Comparison of ENCODE assay signal across 14 cellular contexts in genomic region chr12:49744363-49744885, GRCh38. TPM values are rescaled to one million over a fixed set of nuclear protein-coding genes. Genes with fewer than 3 reads are reported as not detected.
DNase-seq lines count a peak whose midpoint lies in the region; ATAC-seq, FAIRE-seq and TF ChIP-seq lines count a peak whose summit lies in the region.
"Had no signal": no experiment of that assay in that cellular context is flagged by ENCODE, and none has a peak within 500 bp of the region (broad histone marks: within the 10 kb centered on the region; RNA-seq: fewer than 3 reads in every experiment).

No MANE protein-coding gene starts in this region.

- H3K9ac ChIP-seq in keratinocyte (ENCODE audit: control insufficient read depth, extremely low read depth, insufficient read depth, low read length), result no peak overlapping the region

- H3K4me3 Mint-ChIP-seq in activated naive CD4-positive, alpha-beta T cell treated with anti-CD3 and anti-CD28 coated beads for 36 hours, result peak overlapping the region; percentile 2
- peak overlapping the region; percentile 24 for H3K4me3 Mint-ChIP-seq in activated CD4-positive, alpha-beta memory T cell treated with anti-CD3 and anti-CD28 coated beads for 36 hours
- peak overlapping the region; percentile 62 to 92 for H3K4me3 Mint-ChIP-seq in stimulated activated naive CD8-positive, alpha-beta T cell treated with anti-CD3 and anti-CD28 coated beads, Interleukin-15, amount 100 ng/mL, for 72 hours

- peaks cover 77% of the 10 kb centered on the region for H3K79me2 ChIP-seq in keratinocyte (ENCODE audit: control insufficient read depth, insufficient read depth, low read length)

- FAIRE-seq in keratinocyte (lab: Jason Lieb, UNC) (no peak), HTR-8/SVneo (lab: Jason Lieb, UNC) (no peak)
- FAIRE-seq: G401.6 had no signal

- POLR2A ChIA-PET in activated CD4-positive, alpha-beta memory T cell treated with anti-CD3 and anti-CD28 coated beads for 36 hours (lab: Charles Lee), result interaction anchor here (1.9 kb wide), 1 partner anchor 18 kb away, joined by 6 read pairs; no protein-coding TSS in a partner anchor

- no peaks in the 10 kb centered on the region for H3K9me1 ChIP-seq in keratinocyte (ENCODE audit: control insufficient read depth, extremely low read depth, insufficient read depth, low read length)

- H2AFZ ChIP-seq in keratinocyte (ENCODE audit: control insufficient read depth, low read length), result no peak overlapping the region

- no peak for ATAC-seq in stimulated activated naive CD8-positive, alpha-beta T cell treated with anti-CD3 and anti-CD28 coated beads, Interleukin-15, amount 100 ng/mL, for 72 hours
- ATAC-seq: left lobe of liver had no signal

- H3K9me3 Mint-ChIP-seq in activated naive CD4-positive, alpha-beta T cell treated with anti-CD3 and anti-CD28 coated beads for 36 hours, result no peaks in the 10 kb centered on the region
- no peaks in the 10 kb centered on the region for H3K9me3 Mint-ChIP-seq in activated CD4-positive, alpha-beta memory T cell treated with anti-CD3 and anti-CD28 coated beads for 36 hours
- no peaks in the 10 kb centered on the region for H3K9me3 Mint-ChIP-seq in stimulated activated naive CD8-positive, alpha-beta T cell treated with anti-CD3 and anti-CD28 coated beads, Interleukin-15, amount 100 ng/mL, for 72 hours

- intact Hi-C loops in activated naive CD4-positive, alpha-beta T cell treated with anti-CD3 and anti-CD28 coated beads for 36 hours (cut with micrococcal nuclease), result loop anchor here (5.0 kb wide), 1 partner anchor 292 kb away; no protein-coding TSS in a partner anchor
- intact Hi-C loops in activated CD4-positive, alpha-beta memory T cell treated with anti-CD3 and anti-CD28 coated beads for 36 hours (cut with micrococcal nuclease), result loop anchor here (5.0 to 10.0 kb wide), 2 partner anchors 72 to 480 kb away; partner anchors contain the start of gene TUBA1C

- no peak overlapping the region for H3K27ac ChIP-seq in keratinocyte (ENCODE audit: control insufficient read depth, insufficient read depth, low read length)
- H3K27ac ChIP-seq: thoracic aorta had no signal

- peak overlapping the region; percentile 97 for H3K4me2 ChIP-seq in keratinocyte (ENCODE audit: control insufficient read depth, extremely low read depth, insufficient read depth, low read depth, low read length)

- peaks cover 34% of the 10 kb centered on the region for H3K4me1 ChIP-seq in keratinocyte (ENCODE audit: control insufficient read depth, extremely low read depth, insufficient read depth, low read length)

- CTCF ChIA-PET in activated naive CD4-positive, alpha-beta T cell treated with anti-CD3 and anti-CD28 coated beads for 36 hours (lab: Charles Lee), result interaction anchor here (1.1 to 4.2 kb wide), 3 partner anchors 13 to 386 kb away, joined by 4 to 23 read pairs (median 8); no protein-coding TSS in a partner anchor
- CTCF ChIA-PET in activated CD4-positive, alpha-beta memory T cell treated with anti-CD3 and anti-CD28 coated beads for 36 hours (lab: Charles Lee), result interaction anchor here (0.9 to 8.5 kb wide), 3 partner anchors 19 to 201 kb away, joined by 4 to 74 read pairs (median 5); no protein-coding TSS in a partner anchor

- no peak for DNase-seq in activated naive CD4-positive, alpha-beta T cell treated with anti-CD3 and anti-CD28 coated beads for 36 hours
- DNase-seq in activated naive CD4-positive, alpha-beta T cell treated with Interleukin-2 at 50 U/mL for 16 hours, result no peak
- DNase-seq in activated CD4-positive, alpha-beta memory T cell treated with anti-CD3 and anti-CD28 coated beads for 36 hours, result no peak
- DNase-seq in keratinocyte (ENCODE audit: low read depth, low spot score) (no peak), HTR-8/SVneo (ENCODE audit: insufficient read length, low spot score) (no peak), NCI-H128 (lab: John Stamatoyannopoulos, UW; ENCODE audit: unreplicated experiment) (no peak)
- DNase-seq in stimulated activated naive CD8-positive, alpha-beta T cell treated with anti-CD3 and anti-CD28 coated beads, Interleukin-15, amount 100 ng/mL, for 72 hours, result no peak
- no peak for DNase-seq in stimulated activated naive CD4-positive, alpha-beta T cell (lab: John Stamatoyannopoulos, UW)
- DNase-seq: central memory CD4-positive, alpha-beta T cell; NCI-H187; stimulated activated CD4-positive, alpha-beta T cell treated with anti-CD3 and anti-CD28 coated beads, Interleukin-4, amount 100 ng/mL, for 4 hours had no signal

- no peak overlapping the region for H3K4me3 ChIP-seq in keratinocyte (ENCODE audit: control insufficient read depth in 2 of 3, extremely low read depth in 1 of 3, insufficient read depth in 2 of 3, low read depth in 1 of 3, low read length in 3 of 3)

- peak overlapping the region; percentile 37 for H3K27ac Mint-ChIP-seq in activated naive CD4-positive, alpha-beta T cell treated with anti-CD3 and anti-CD28 coated beads for 36 hours
- H3K27ac Mint-ChIP-seq in activated CD4-positive, alpha-beta memory T cell treated with anti-CD3 and anti-CD28 coated beads for 36 hours, result peak overlapping the region; percentile 73
- H3K27ac Mint-ChIP-seq in stimulated activated naive CD8-positive, alpha-beta T cell treated with anti-CD3 and anti-CD28 coated beads, Interleukin-15, amount 100 ng/mL, for 72 hours, result peak overlapping the region in 1 of 2 donors; percentile 9

- no peaks in the 10 kb centered on the region for H3K27me3 ChIP-seq in keratinocyte (ENCODE audit: control insufficient read depth, extremely low read depth, insufficient read depth, low read length)

- H3K4me1 Mint-ChIP-seq in activated naive CD4-positive, alpha-beta T cell treated with anti-CD3 and anti-CD28 coated beads for 36 hours (ENCODE audit: low read depth), result peaks cover 64% of the 10 kb centered on the region
- peaks cover 68% of the 10 kb centered on the region for H3K4me1 Mint-ChIP-seq in activated CD4-positive, alpha-beta memory T cell treated with anti-CD3 and anti-CD28 coated beads for 36 hours (ENCODE audit: low read depth)
- peaks cover 73% of the 10 kb centered on the region for H3K4me1 Mint-ChIP-seq in stimulated activated naive CD8-positive, alpha-beta T cell treated with anti-CD3 and anti-CD28 coated beads, Interleukin-15, amount 100 ng/mL, for 72 hours

- H3K27me3 Mint-ChIP-seq in activated naive CD4-positive, alpha-beta T cell treated with anti-CD3 and anti-CD28 coated beads for 36 hours (ENCODE audit: low read depth), result no peaks in the 10 kb centered on the region
- no peaks in the 10 kb centered on the region for H3K27me3 Mint-ChIP-seq in activated CD4-positive, alpha-beta memory T cell treated with anti-CD3 and anti-CD28 coated beads for 36 hours
- H3K27me3 Mint-ChIP-seq in stimulated activated naive CD8-positive, alpha-beta T cell treated with anti-CD3 and anti-CD28 coated beads, Interleukin-15, amount 100 ng/mL, for 72 hours, result no peaks in the 10 kb centered on the region

- peaks cover 3 to 16% of the 10 kb centered on the region in 2 experiments for H3K36me3 ChIP-seq in keratinocyte (ENCODE audit: control insufficient read depth in 2 of 2, extremely low read depth in 1 of 2, insufficient read depth in 2 of 2, low read length in 2 of 2)
- H3K36me3 ChIP-seq: thoracic aorta had no signal

- H3K36me3 Mint-ChIP-seq in activated naive CD4-positive, alpha-beta T cell treated with anti-CD3 and anti-CD28 coated beads for 36 hours (ENCODE audit: low read depth), result peaks cover 38% of the 10 kb centered on the region
- peaks cover 40% of the 10 kb centered on the region for H3K36me3 Mint-ChIP-seq in activated CD4-positive, alpha-beta memory T cell treated with anti-CD3 and anti-CD28 coated beads for 36 hours

- no peak for TF ChIP-seq CTCF in keratinocyte (optimal IDR thresholded peaks at IDR 0.05 in 1 of 3, IDR thresholded peaks at IDR 0.05 in 1 of 3, conservative IDR thresholded peaks at IDR 0.05 in 1 of 3; ENCODE audit: extremely low read depth in 1 of 3, insufficient read depth in 2 of 3, low read length in 3 of 3)

- peaks cover 44% of the 10 kb centered on the region for H4K20me1 ChIP-seq in keratinocyte (ENCODE audit: control insufficient read depth, extremely low read depth, insufficient read depth, low read length)

- H3K9me3 ChIP-seq in keratinocyte (ENCODE audit: control insufficient read depth, low read depth, low read length), result no peaks in the 10 kb centered on the region
- H3K9me3 ChIP-seq: thoracic aorta had no signal

- dilution Hi-C loops in keratinocyte (cut with MboI; ENCODE audit: extremely low pct_ligation_motif_present, low sequenced_read_pairs), result no loop called here

RNA-seq across cellular contexts. Expression of gene TMBIM6, which starts 3.1 kb away (rescaled TPM):
- 100 to 1,000 TPM; 466 to 498 TPM for total RNA-seq in activated naive CD4-positive, alpha-beta T cell treated with anti-CD3 and anti-CD28 coated beads for 36 hours
- 100 to 1,000 TPM; 481 to 486 TPM for total RNA-seq in activated CD4-positive, alpha-beta memory T cell treated with anti-CD3 and anti-CD28 coated beads for 36 hours
- polyA plus RNA-seq in keratinocyte, result 619 to 815 TPM (median 668 TPM) in 3 replicates
- polyA plus RNA-seq in keratinocyte (2011; ENCODE audit: low read depth), result 132 TPM
- polyA plus RNA-seq in keratinocyte (2011; cell fraction: cytosol; rRNA removed), result 356 and 589 TPM in 2 replicates
- polyA plus RNA-seq in keratinocyte (2011; cell fraction: nucleus; rRNA removed), result 842 and 1,127 TPM in 2 replicates
- polyA plus RNA-seq in keratinocyte (2012; ENCODE audit: low replicate concordance), result 338 and 535 TPM in 2 replicates
- polyA minus RNA-seq in keratinocyte, result 298 to 596 TPM (median 498 TPM) in 3 replicates
- 190 TPM for polyA minus RNA-seq in keratinocyte (2011; cell fraction: cytosol; rRNA and poly(A)+ RNA removed)
- polyA minus RNA-seq in keratinocyte (2011; cell fraction: nucleus; rRNA and poly(A)+ RNA removed), result 379 and 667 TPM in 2 replicates

RNA-seq across cellular contexts. Expression of gene FMNL3, which starts 37.2 kb away (rescaled TPM):
- total RNA-seq in activated naive CD4-positive, alpha-beta T cell treated with anti-CD3 and anti-CD28 coated beads for 36 hours, result 10 to 100 TPM; 20.0 to 20.7 TPM
- total RNA-seq in activated CD4-positive, alpha-beta memory T cell treated with anti-CD3 and anti-CD28 coated beads for 36 hours, result 10 to 100 TPM; 31.2 to 31.9 TPM
- 1.1 to 1.4 TPM (median 1.2 TPM) in 3 replicates for polyA plus RNA-seq in keratinocyte
- polyA plus RNA-seq in keratinocyte (2011; ENCODE audit: low read depth), result 0.05 TPM
- polyA plus RNA-seq in keratinocyte (2011; cell fraction: cytosol; rRNA removed), result 1.3 and 1.4 TPM in 2 replicates
- 2.9 and 3.3 TPM in 2 replicates for polyA plus RNA-seq in keratinocyte (2011; cell fraction: nucleus; rRNA removed)
- polyA plus RNA-seq in keratinocyte (2012; ENCODE audit: low replicate concordance), result 0.41 and 1.3 TPM in 2 replicates
- polyA minus RNA-seq in keratinocyte, result 3.9 to 5.2 TPM (median 4.9 TPM) in 3 replicates
- polyA minus RNA-seq in keratinocyte (2011; cell fraction: cytosol; rRNA and poly(A)+ RNA removed), result 5.2 TPM
- 2.1 and 4.6 TPM in 2 replicates for polyA minus RNA-seq in keratinocyte (2011; cell fraction: nucleus; rRNA and poly(A)+ RNA removed)

Comparison
In these comparisons a context has a peak if more than half of its experiments do, and no peak if none do; other contexts are left out.
1. H3K4me3 Mint-ChIP-seq: peak in every context shown above with its lines; median percentile 77 in stimulated activated naive CD8-positive, alpha-beta T cell treated with anti-CD3 and anti-CD28 coated beads, Interleukin-15, amount 100 ng/mL, for 72 hours; 24 in activated CD4-positive, alpha-beta memory T cell treated with anti-CD3 and anti-CD28 coated beads for 36 hours; 2 in activated naive CD4-positive, alpha-beta T cell treated with anti-CD3 and anti-CD28 coated beads for 36 hours.